10 cellular contexts compared by ENCODE assay signal in the genomic region with DNA sequence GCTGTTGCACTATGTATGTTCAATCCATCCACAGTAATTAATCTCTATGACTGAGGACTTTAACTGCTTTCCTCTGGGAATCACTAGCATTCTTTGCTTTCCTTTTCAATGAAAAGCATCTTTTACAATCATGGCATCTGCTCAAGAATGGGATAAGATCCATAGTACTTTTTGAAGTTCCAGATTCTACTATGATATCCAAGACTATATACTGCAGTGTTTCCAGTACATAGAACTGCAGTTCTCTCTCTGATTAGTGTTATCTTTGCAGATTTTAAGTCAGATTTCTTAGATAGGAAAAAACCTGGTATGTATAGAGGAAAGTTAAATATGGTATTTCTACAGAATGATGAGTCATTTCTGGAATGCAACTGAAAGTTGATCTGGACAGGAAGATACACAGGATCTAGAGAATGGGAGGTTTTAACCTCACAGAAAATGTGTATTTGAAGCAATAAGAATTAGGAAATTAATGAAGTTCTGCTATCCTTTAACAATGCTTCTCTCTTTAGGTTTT.
DNase-seq lines count a peak whose midpoint lies in the region; ATAC-seq and TF ChIP-seq lines count a peak whose summit lies in the region.
"Had no signal": no experiment of that assay in that cellular context is flagged by ENCODE, and none has a peak within 500 bp of the region (broad histone marks: within the 10 kb centered on the region; RNA-seq: fewer than 3 reads in every experiment).

No MANE protein-coding gene starts in this region.

- peak; percentile 93 for ATAC-seq in HG03139 (IDR thresholded peaks at IDR 0.05; ENCODE audit: unreplicated experiment)
- ATAC-seq in T-helper 17 cell: no peak
- ATAC-seq in sciatic nerve: no peak

- no peak overlapping the region for H3K27ac Mint-ChIP-seq in T-helper 17 cell
- H3K27ac Mint-ChIP-seq: CD4-positive, alpha-beta T cell had no signal

- peak; percentile 24 for DNase-seq in DMS53 treated with DMSO at 0.1 percent for 48 hours (lab: John Stamatoyannopoulos, UW; ENCODE audit: unreplicated experiment)
- peak; percentile 12 for DNase-seq in GM20000 (ENCODE audit: low spot score)
- peak; percentile 10 for DNase-seq in brain pericyte (ENCODE audit: low read depth, low spot score)
- DNase-seq in T-helper 17 cell: no peak
- no peak for DNase-seq in sciatic nerve (ENCODE audit: low spot score)
- no peak for DNase-seq in epidermal melanocyte (ENCODE audit: insufficient read length, low spot score)
- DNase-seq in ureter (ENCODE audit: low spot score): no peak
- DNase-seq: CD4-positive, alpha-beta T cell; MG63 had no signal

- intact Hi-C loops in sciatic nerve (cut with DNase I): no loop called here

- no peak for TF ChIP-seq CTCF in GM20000 (IDR thresholded peaks at IDR 0.05; ENCODE audit: extremely low read depth, missing control alignments)

- H3K27me3 Mint-ChIP-seq in T-helper 17 cell: no peaks in the 10 kb centered on the region
- H3K27me3 Mint-ChIP-seq: CD4-positive, alpha-beta T cell had no signal

- no peak overlapping the region for H3K4me3 Mint-ChIP-seq in T-helper 17 cell
- H3K4me3 Mint-ChIP-seq: CD4-positive, alpha-beta T cell had no signal

- no peaks in the 10 kb centered on the region for H3K36me3 Mint-ChIP-seq in T-helper 17 cell (ENCODE audit: low read depth)

- no peaks in the 10 kb centered on the region for H3K4me1 Mint-ChIP-seq in T-helper 17 cell

- H3K9me3 ChIP-seq in T-helper 17 cell (ENCODE audit: control insufficient read depth, low read length, poor library complexity, severe bottlenecking): no peaks in the 10 kb centered on the region
- H3K9me3 ChIP-seq: MG63 had no signal

Comparison
In these comparisons a context has a peak if more than half of its experiments do, and no peak if none do; other contexts are left out.
1. DNase-seq: peak in DMS53 treated with DMSO at 0.1 percent for 48 hours (single experiment), GM20000 (single experiment) and brain pericyte (single experiment); none in T-helper 17 cell (0 of 3), sciatic nerve (single experiment), epidermal melanocyte (single experiment) and ureter (single experiment).